In the genomic region with DNA sequence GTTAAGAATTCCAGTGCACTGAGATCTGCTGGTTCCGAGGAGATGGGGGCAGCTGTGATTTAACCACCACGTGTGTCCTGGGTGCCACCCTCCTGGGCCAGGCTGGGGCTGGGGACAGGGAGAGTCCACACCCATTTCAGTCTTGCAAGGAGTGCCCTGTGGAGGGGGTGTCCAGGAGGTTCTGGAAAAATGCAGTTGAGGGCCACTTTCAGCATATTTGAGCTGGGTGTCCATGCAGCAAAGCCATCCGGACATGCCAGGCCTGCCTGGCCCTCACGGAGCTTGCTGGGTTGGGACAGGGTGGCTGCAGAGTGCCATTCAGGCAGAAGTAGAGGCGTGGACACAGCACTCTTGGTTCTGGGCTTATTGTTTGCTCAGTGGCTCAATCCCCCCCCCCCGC, we compare ENCODE assay signal across 21 cellular contexts.
"Had no signal": no experiment of that assay in that cellular context is flagged by ENCODE, and none has a peak within 500 bp of the region (broad histone marks: within the 10 kb centered on the region; RNA-seq: fewer than 3 reads in every experiment).

No MANE protein-coding gene starts in this region.

- H3K27me3 ChIP-seq: breast epithelium, SJCRH30 had no signal

- H3K4me3 Mint-ChIP-seq: activated CD8-positive, alpha-beta T cell treated with anti-CD3 and anti-CD28 coated beads, Interleukin-2, amount 10 ng/mL, durations not matched to agents 7 days and 5 days; activated naive CD4-positive, alpha-beta T cell treated with anti-CD3 and anti-CD28 coated beads, Interleukin-2, amount 50 U/mL, for 24 hours had no signal

- H3K4me2 ChIP-seq: SK-N-SH had no signal

- H3K4me1 ChIP-seq: breast epithelium had no signal

- H3K9me3 ChIP-seq: breast epithelium, SJCRH30, SK-N-SH had no signal

- H3K27ac ChIP-seq: breast epithelium, SJCRH30, WERI-Rb-1 had no signal

- H3K27ac Mint-ChIP-seq: activated CD8-positive, alpha-beta T cell treated with anti-CD3 and anti-CD28 coated beads, Interleukin-2, amount 10 ng/mL, durations not matched to agents 7 days and 5 days; activated naive CD4-positive, alpha-beta T cell treated with anti-CD3 and anti-CD28 coated beads, Interleukin-2, amount 50 U/mL, for 24 hours had no signal

- H3K36me3 ChIP-seq: SJCRH30 had no signal

- H3K9me3 Mint-ChIP-seq: activated naive CD4-positive, alpha-beta T cell treated with anti-CD3 and anti-CD28 coated beads, Interleukin-2, amount 50 U/mL, for 24 hours had no signal

- H3K27me3 Mint-ChIP-seq: activated naive CD4-positive, alpha-beta T cell treated with anti-CD3 and anti-CD28 coated beads, Interleukin-2, amount 50 U/mL, for 24 hours had no signal

- DNase-seq: activated CD4-positive, alpha-beta T cell treated with anti-CD3 and anti-CD28 coated beads for 4 hours; activated CD8-positive, alpha-beta memory T cell treated with anti-CD3 and anti-CD28 coated beads, Interleukin-2, amount 50 U/mL, for 48 hours; activated CD8-positive, alpha-beta T cell treated with anti-CD3 and anti-CD28 coated beads, Interleukin-2, amount 10 ng/mL, durations not matched to agents 7 days and 5 days; activated naive CD4-positive, alpha-beta T cell; activated T-cell treated with anti-CD3 and anti-CD28 coated beads, Interleukin-2, amount 50 U/mL, for 1 hour; aorta; caudate nucleus; NCI-H1048; NCI-H146; NCI-H1930; NCI-H2171; NCI-H226; NCI-H526; NCI-H82; SJCRH30; SK-N-SH; T-helper 1 cell; WERI-Rb-1 had no signal

- H3K4me1 Mint-ChIP-seq: activated naive CD4-positive, alpha-beta T cell treated with anti-CD3 and anti-CD28 coated beads, Interleukin-2, amount 50 U/mL, for 24 hours had no signal

- H3K4me3 ChIP-seq: breast epithelium, SJCRH30 had no signal

- H3K36me3 Mint-ChIP-seq: activated naive CD4-positive, alpha-beta T cell treated with anti-CD3 and anti-CD28 coated beads, Interleukin-2, amount 50 U/mL, for 24 hours had no signal

- ATAC-seq: activated CD8-positive, alpha-beta T cell treated with anti-CD3 and anti-CD28 coated beads, Interleukin-2, amount 10 ng/mL, durations not matched to agents 7 days and 5 days; Right ventricle myocardium inferior had no signal

- H3K9ac ChIP-seq: SK-N-SH had no signal
